Comparison of ENCODE assay signal across 8 cellular contexts in the genomic region with DNA sequence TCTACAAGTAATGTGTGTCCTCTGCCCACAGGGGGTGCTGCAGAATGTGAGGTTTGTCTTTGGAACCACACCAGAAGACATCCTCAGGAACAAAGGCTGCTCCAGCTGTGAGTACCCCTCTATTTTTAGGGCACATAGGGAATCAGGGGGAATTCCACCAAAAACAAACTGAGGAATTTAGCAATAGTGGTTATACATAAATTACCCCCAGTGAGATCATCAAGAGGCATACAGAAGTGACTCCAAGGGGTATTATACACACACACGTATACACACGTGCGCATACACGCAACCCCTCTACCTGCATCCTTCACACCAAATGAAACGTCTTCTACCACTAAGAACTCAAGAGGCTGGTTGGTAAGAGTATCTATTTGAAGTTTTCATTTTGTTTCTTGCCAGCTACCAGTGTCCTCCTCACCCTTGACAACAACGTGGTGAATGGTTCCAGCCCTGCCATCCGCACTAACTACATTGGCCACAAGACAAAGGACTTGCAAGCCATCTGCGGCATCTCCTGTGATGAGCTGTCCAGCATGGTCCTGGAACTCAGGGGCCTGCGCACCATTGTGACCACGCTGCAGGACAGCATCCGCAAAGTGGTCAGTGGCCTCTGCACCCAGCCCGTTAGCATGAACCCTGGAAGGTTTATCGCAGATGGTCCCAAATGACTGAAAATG. TPM values are rescaled to one million over a fixed set of nuclear protein-coding genes. Genes with fewer than 3 reads are reported as not detected.
DNase-seq lines count a peak whose midpoint lies in the region; ATAC-seq, FAIRE-seq and TF ChIP-seq lines count a peak whose summit lies in the region.

No MANE protein-coding gene starts in this region.

- peaks cover 57% of the 10 kb centered on the region for H4K20me1 ChIP-seq in PC-3 (ENCODE audit: low read length)

- TF ChIP-seq POLR2A in erythroblast (IDR thresholded peaks at IDR 0.05; ENCODE audit: low read length) (peak; percentile 22), GM18505 (IDR thresholded peaks at IDR 0.05; ENCODE audit: borderline replicate concordance, extremely low read depth, insufficient read depth, insufficient read length) (no peak)

- H3K4me3 ChIP-seq in GM12864 (ENCODE audit: low read depth, low read length) (no peak overlapping the region), PC-3 (ENCODE audit: low read length) (peak overlapping the region; percentile 87), skeletal muscle satellite cell (ENCODE audit: low read length) (peak overlapping the region; percentile 83), small intestine (ENCODE audit: low read depth in 1 of 2, low read length in 2 of 2) (peak overlapping the region in 1 of 2 donors; percentile 26)

- ATAC-seq in PC-3 (no peak), HG03097 (IDR thresholded peaks at IDR 0.05; ENCODE audit: low FRiP score, unreplicated experiment) (no peak), GM18505 (IDR thresholded peaks at IDR 0.05; ENCODE audit: unreplicated experiment) (no peak), GM19452 (IDR thresholded peaks at IDR 0.05; ENCODE audit: unreplicated experiment) (no peak)

- CTCF ChIA-PET in PC-3 (lab: Charles Lee), result interaction anchor here (0.7 kb wide), 1 partner anchor 46 kb away, joined by 3 read pairs; no protein-coding TSS in a partner anchor

- no peak overlapping the region for H2AFZ ChIP-seq in PC-3 (ENCODE audit: low read length)

- H3K9ac ChIP-seq in PC-3 (ENCODE audit: low read length) (no peak overlapping the region), skeletal muscle satellite cell (ENCODE audit: low read depth, low read length) (peak overlapping the region; percentile 83)

- peak; percentile 33 for TF ChIP-seq CTCF in GM12864 (IDR thresholded peaks at IDR 0.05; ENCODE audit: low read depth, low read length, missing control alignments)
- TF ChIP-seq CTCF in PC-3 (conservative IDR thresholded peaks at IDR 0.05; ENCODE audit: low read depth, low read length), result peak; percentile 65

- no peak overlapping the region for H3K27ac ChIP-seq in PC-3 (ENCODE audit: low read length)
- H3K27ac ChIP-seq in small intestine (ENCODE audit: low read depth in 1 of 2, low read length in 1 of 2), result peak overlapping the region in 1 of 2 donors; percentile 55

- POLR2A ChIA-PET in PC-3 (lab: Charles Lee; ENCODE audit: unreplicated experiment), result interaction anchor here (0.5 kb wide), 1 partner anchor 15 kb away, joined by 4 read pairs; no protein-coding TSS in a partner anchor

- peaks cover 67% of the 10 kb centered on the region for H3K36me3 ChIP-seq in PC-3 (ENCODE audit: low read depth, low read length)
- peaks cover 65% of the 10 kb centered on the region for H3K36me3 ChIP-seq in skeletal muscle satellite cell (ENCODE audit: insufficient read depth, low read length)
- peaks cover 0 to 1% of the 10 kb centered on the region in 2 donors for H3K36me3 ChIP-seq in small intestine (ENCODE audit: control insufficient read depth in 2 of 2, insufficient read depth in 2 of 2, low read length in 2 of 2)

- H3K9me3 ChIP-seq in PC-3 (ENCODE audit: low read length) (no peaks in the 10 kb centered on the region), skeletal muscle satellite cell (replicated peaks; ENCODE audit: low read length) (no peaks in the 10 kb centered on the region), small intestine (ENCODE audit: control insufficient read depth, low read depth) (no peaks in the 10 kb centered on the region)

- WGBS in small intestine, 3 donors, result 78 to 86% (median 85%) methylated on average over 13 of the region's 13 CpGs

- peaks cover 25% of the 10 kb centered on the region for H3F3A ChIP-seq in PC-3 (ENCODE audit: low read length, unreplicated experiment)

- no peaks in the 10 kb centered on the region for H3K9me2 ChIP-seq in PC-3 (replicated peaks; ENCODE audit: low read length)

- no peaks in the 10 kb centered on the region for H3K27me3 ChIP-seq in PC-3 (ENCODE audit: low read length)
- no peaks in the 10 kb centered on the region for H3K27me3 ChIP-seq in skeletal muscle satellite cell (ENCODE audit: control insufficient read depth, insufficient read depth, low read length)
- H3K27me3 ChIP-seq in small intestine (ENCODE audit: control insufficient read depth in 2 of 2, insufficient read depth in 2 of 2, low read length in 2 of 2), result no peaks in the 10 kb centered on the region

- DNase-seq in GM12864 (ENCODE audit: low read depth) (no peak), PC-3 (peak; percentile 60), erythroblast (lab: John Stamatoyannopoulos, UW) (peak; percentile 17 to 26), small intestine (no peak)

- BruUV-seq in PC-3 (replicated peaks; lab: Mats Ljungman, UMichigan), result no TSS peak

- H3K4me1 ChIP-seq in PC-3 (ENCODE audit: insufficient read depth, low read length) (peaks cover 52% of the 10 kb centered on the region), skeletal muscle satellite cell (ENCODE audit: control insufficient read depth, insufficient read depth, low read length) (peaks cover 43% of the 10 kb centered on the region), small intestine (ENCODE audit: control insufficient read depth in 2 of 2, insufficient read depth in 1 of 2, low read depth in 1 of 2, low read length in 1 of 2) (no peaks in the 10 kb centered on the region)

- no peak for FAIRE-seq in small intestine (lab: Jason Lieb, UNC)

- intact Hi-C loops in PC-3 (cut with micrococcal nuclease), result loop anchor here (5.0 kb wide), 2 partner anchors 44 to 104 kb away; no protein-coding TSS in a partner anchor

- H3K4me2 ChIP-seq in PC-3 (ENCODE audit: low read length) (peak overlapping the region; percentile 100), skeletal muscle satellite cell (ENCODE audit: low read length) (peak overlapping the region; percentile 82)

- peaks cover 72% of the 10 kb centered on the region for H3K79me2 ChIP-seq in PC-3 (ENCODE audit: low read length)

RNA-seq across cellular contexts. Expression of gene THBS1, which starts 2.8 kb away (rescaled TPM):
- total RNA-seq in PC-3 (2014; rRNA removed), result 305 and 374 TPM in 2 replicates
- 28.4 and 183 TPM in 2 replicates for total RNA-seq in skeletal muscle satellite cell (2012; rRNA removed)
- polyA plus RNA-seq in small intestine, result 10 to 100 TPM in 1 of 3 donors, 1 to 10 TPM in 2; 2.0 to 69.8 (median 3.5) TPM

Comparison
In these comparisons a context has a peak if more than half of its experiments do, and no peak if none do; other contexts are left out.
1. DNase-seq: peak in PC-3 (single experiment) and erythroblast (2 of 2); none in GM12864 (single experiment) and small intestine (single experiment).